1 cellular context compared by ENCODE assay signal in the genomic region with DNA sequence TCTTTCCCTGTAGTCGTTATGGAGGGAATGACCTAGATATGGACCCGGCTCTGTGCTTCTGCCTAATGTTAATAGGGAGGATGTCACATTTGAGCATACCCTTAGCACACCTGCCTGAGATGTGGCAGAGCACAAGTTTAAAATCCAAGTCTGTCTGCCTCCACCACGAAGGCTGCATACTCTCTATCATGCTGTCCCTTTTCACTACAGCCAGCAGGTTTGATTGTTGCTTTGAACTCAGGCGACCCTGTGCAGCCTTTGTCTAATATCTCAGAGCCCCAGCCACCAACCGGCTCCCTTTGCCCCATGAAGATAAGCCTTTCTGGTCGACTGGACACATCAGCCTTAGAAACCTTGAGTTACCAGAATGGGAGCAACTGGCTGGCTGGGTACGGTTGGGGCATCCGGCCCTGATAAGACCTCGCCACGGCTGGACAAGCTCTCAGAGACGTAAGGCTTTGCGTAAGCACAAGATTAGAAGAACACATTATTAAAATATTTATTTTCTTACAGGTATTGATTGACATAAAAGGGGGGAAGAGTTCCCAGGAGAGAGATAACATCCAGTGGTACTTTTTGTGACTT.
TF ChIP-seq lines count a peak whose summit lies in the region.

No MANE protein-coding gene starts in this region.

TF ChIP-seq in K562, 482 proteins besides CTCF, POLR2A, EP300 and RAD21 (continued from another document and continues in another):
- TF ChIP-seq MITF (IDR thresholded peaks at IDR 0.05) (no peak; the same call in 1 of the 2 replicates), CBX3 (IDR thresholded peaks at IDR 0.05; ENCODE audit: borderline replicate concordance in 1 of 2, low read length in 2 of 2) (peak in 1 of 2 experiments; percentile 90; a peak in 2 of 3 replicates), KDM5B (IDR thresholded peaks at IDR 0.05; ENCODE audit: insufficient replicate concordance, low read depth, low read length) (peak; percentile 37), STAG1 (CRISPR knock-in tag; IDR thresholded peaks at IDR 0.05; ENCODE audit: borderline replicate concordance) (no peak), POLR2H (tag; IDR thresholded peaks at IDR 0.05; ENCODE audit: low read depth) (no peak), TAF9B (IDR thresholded peaks at IDR 0.05; ENCODE audit: partially characterized antibody) (peak; percentile 57), ILK (tag; IDR thresholded peaks at IDR 0.05; ENCODE audit: borderline replicate concordance, low read depth) (no peak), MED1 (CRISPR knock-in tag; IDR thresholded peaks at IDR 0.05; ENCODE audit: borderline replicate concordance) (no peak), ZFP30 (CRISPR knock-in tag; IDR thresholded peaks at IDR 0.05; ENCODE audit: borderline replicate concordance) (no peak), ZNF316 (IDR thresholded peaks at IDR 0.05) (no peak), MCM5 (IDR thresholded peaks at IDR 0.05; ENCODE audit: low read depth) (no peak), FOXK1 (CRISPR knock-in tag; IDR thresholded peaks at IDR 0.05; ENCODE audit: borderline replicate concordance) (no peak), SRSF1 (IDR thresholded peaks at IDR 0.05; ENCODE audit: low read depth, low read length) (no peak), ZNF696 (CRISPR knock-in tag; conservative IDR thresholded peaks at IDR 0.05) (0 out of 2 replicates have a peak, but pooled peaks have one; percentile 8), BCOR (IDR thresholded peaks at IDR 0.05) (peak; percentile 79), REST (CRISPR knock-in tag; IDR thresholded peaks at IDR 0.05; ENCODE audit: low read depth) (no peak), HLTF (IDR thresholded peaks at IDR 0.05) (peak; percentile 91), PHB2 (IDR thresholded peaks at IDR 0.05; ENCODE audit: low read depth) (peak; percentile 92), SMARCC2 (IDR thresholded peaks at IDR 0.05; ENCODE audit: low read depth) (peak; percentile 95), MTF1 (CRISPR knock-in tag; IDR thresholded peaks at IDR 0.05; ENCODE audit: borderline replicate concordance) (0 out of 2 replicates have a peak, but pooled peaks have one; percentile 8), JUNB (CRISPR knock-in tag; conservative IDR thresholded peaks at IDR 0.05) (no peak), ZNF57 (CRISPR knock-in tag; IDR thresholded peaks at IDR 0.05) (no peak), ZNF311 (CRISPR knock-in tag; IDR thresholded peaks at IDR 0.05) (peak; percentile 87), HSF4 (CRISPR knock-in tag; IDR thresholded peaks at IDR 0.05; ENCODE audit: borderline replicate concordance) (no peak), ZNF253 (CRISPR knock-in tag; conservative IDR thresholded peaks at IDR 0.05) (no peak), ZNF184 (CRISPR knock-in tag; IDR thresholded peaks at IDR 0.05) (no peak), SAP30 (IDR thresholded peaks at IDR 0.05; ENCODE audit: borderline replicate concordance, insufficient read depth, low read depth, low read length, poor library complexity, severe bottlenecking) (no peak), MEIS2 (IDR thresholded peaks at IDR 0.05; ENCODE audit: partially characterized antibody) (peak; percentile 76), ZNF274 (IDR thresholded peaks at IDR 0.05; ENCODE audit: borderline replicate concordance, low read depth, low read length) (peak; percentile 75; the same call in 1 of the 2 replicates), STAT6 (CRISPR knock-in tag; IDR thresholded peaks at IDR 0.05) (no peak), DACH1 (IDR thresholded peaks at IDR 0.05; ENCODE audit: partially characterized antibody) (no peak), ZNF707 (CRISPR knock-in tag; conservative IDR thresholded peaks at IDR 0.05) (peak; percentile 32; the same call in 1 of the 2 replicates), U2AF1 (optimal IDR thresholded peaks at IDR 0.05; ENCODE audit: low read depth, low read length) (no peak), ZKSCAN8 (CRISPR knock-in tag; IDR thresholded peaks at IDR 0.05) (peak; percentile 90), RBM39 (optimal IDR thresholded peaks at IDR 0.05; ENCODE audit: low read depth, low read length) (no peak), ELK3 (CRISPR knock-in tag; IDR thresholded peaks at IDR 0.05) (no peak), ZNF239 (CRISPR knock-in tag; IDR thresholded peaks at IDR 0.05) (peak; percentile 70), KDM1A (IDR thresholded peaks at IDR 0.05) (peak; percentile 94 to 95), ESRRA (IDR thresholded peaks at IDR 0.05; ENCODE audit: borderline replicate concordance, low read depth) (peak; percentile 63; the same call in 1 of the 2 replicates)
- TF ChIP-seq, protein P1, sequence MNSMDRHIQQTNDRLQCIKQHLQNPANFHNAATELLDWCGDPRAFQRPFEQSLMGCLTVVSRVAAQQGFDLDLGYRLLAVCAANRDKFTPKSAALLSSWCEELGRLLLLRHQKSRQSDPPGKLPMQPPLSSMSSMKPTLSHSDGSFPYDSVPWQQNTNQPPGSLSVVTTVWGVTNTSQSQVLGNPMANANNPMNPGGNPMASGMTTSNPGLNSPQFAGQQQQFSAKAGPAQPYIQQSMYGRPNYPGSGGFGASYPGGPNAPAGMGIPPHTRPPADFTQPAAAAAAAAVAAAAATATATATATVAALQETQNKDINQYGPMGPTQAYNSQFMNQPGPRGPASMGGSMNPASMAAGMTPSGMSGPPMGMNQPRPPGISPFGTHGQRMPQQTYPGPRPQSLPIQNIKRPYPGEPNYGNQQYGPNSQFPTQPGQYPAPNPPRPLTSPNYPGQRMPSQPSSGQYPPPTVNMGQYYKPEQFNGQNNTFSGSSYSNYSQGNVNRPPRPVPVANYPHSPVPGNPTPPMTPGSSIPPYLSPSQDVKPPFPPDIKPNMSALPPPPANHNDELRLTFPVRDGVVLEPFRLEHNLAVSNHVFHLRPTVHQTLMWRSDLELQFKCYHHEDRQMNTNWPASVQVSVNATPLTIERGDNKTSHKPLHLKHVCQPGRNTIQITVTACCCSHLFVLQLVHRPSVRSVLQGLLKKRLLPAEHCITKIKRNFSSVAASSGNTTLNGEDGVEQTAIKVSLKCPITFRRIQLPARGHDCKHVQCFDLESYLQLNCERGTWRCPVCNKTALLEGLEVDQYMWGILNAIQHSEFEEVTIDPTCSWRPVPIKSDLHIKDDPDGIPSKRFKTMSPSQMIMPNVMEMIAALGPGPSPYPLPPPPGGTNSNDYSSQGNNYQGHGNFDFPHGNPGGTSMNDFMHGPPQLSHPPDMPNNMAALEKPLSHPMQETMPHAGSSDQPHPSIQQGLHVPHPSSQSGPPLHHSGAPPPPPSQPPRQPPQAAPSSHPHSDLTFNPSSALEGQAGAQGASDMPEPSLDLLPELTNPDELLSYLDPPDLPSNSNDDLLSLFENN (IDR thresholded peaks at IDR 0.05; ENCODE audit: low read depth in 2 of 2, low read length in 2 of 2) = peak in 1 of 2 experiments; percentile 98; a peak in 2 of 4 replicates
- TF ChIP-seq, protein P2, sequence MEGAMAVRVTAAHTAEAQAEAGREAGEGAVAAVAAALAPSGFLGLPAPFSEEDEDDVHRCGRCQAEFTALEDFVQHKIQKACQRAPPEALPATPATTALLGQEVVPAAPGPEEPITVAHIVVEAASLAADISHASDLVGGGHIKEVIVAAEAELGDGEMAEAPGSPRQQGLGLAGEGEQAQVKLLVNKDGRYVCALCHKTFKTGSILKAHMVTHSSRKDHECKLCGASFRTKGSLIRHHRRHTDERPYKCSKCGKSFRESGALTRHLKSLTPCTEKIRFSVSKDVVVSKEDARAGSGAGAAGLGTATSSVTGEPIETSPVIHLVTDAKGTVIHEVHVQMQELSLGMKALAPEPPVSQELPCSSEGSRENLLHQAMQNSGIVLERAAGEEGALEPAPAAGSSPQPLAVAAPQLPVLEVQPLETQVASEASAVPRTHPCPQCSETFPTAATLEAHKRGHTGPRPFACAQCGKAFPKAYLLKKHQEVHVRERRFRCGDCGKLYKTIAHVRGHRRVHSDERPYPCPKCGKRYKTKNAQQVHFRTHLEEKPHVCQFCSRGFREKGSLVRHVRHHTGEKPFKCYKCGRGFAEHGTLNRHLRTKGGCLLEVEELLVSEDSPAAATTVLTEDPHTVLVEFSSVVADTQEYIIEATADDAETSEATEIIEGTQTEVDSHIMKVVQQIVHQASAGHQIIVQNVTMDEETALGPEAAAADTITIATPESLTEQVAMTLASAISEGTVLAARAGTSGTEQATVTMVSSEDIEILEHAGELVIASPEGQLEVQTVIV (CRISPR knock-in tag; IDR thresholded peaks at IDR 0.05; ENCODE audit: borderline replicate concordance) = no peak
- TF ChIP-seq, protein P3, sequence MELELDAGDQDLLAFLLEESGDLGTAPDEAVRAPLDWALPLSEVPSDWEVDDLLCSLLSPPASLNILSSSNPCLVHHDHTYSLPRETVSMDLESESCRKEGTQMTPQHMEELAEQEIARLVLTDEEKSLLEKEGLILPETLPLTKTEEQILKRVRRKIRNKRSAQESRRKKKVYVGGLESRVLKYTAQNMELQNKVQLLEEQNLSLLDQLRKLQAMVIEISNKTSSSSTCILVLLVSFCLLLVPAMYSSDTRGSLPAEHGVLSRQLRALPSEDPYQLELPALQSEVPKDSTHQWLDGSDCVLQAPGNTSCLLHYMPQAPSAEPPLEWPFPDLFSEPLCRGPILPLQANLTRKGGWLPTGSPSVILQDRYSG (tag; conservative IDR thresholded peaks at IDR 0.05; ENCODE audit: low read depth) = peak; percentile 78
- TF ChIP-seq, protein P4, sequence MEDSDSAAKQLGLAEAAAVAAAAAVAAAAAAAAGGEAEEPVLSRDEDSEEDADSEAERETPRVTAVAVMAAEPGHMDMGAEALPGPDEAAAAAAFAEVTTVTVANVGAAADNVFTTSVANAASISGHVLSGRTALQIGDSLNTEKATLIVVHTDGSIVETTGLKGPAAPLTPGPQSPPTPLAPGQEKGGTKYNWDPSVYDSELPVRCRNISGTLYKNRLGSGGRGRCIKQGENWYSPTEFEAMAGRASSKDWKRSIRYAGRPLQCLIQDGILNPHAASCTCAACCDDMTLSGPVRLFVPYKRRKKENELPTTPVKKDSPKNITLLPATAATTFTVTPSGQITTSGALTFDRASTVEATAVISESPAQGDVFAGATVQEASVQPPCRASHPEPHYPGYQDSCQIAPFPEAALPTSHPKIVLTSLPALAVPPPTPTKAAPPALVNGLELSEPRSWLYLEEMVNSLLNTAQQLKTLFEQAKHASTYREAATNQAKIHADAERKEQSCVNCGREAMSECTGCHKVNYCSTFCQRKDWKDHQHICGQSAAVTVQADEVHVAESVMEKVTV (CRISPR knock-in tag; IDR thresholded peaks at IDR 0.05) = 0 out of 2 replicates have a peak, but pooled peaks have one; percentile 36
